ENCODE assay signal across 27 cellular contexts in genomic region chr5:146866263-146866662, GRCh38. TPM values are rescaled to one million over a fixed set of nuclear protein-coding genes. Genes with fewer than 3 reads are reported as not detected.
"Had no signal": no experiment of that assay in that cellular context is flagged by ENCODE, and none has a peak within 500 bp of the region (broad histone marks: within the 10 kb centered on the region; RNA-seq: fewer than 3 reads in every experiment).

No MANE protein-coding gene starts in this region.

- H3K36me3 ChIP-seq: colonic mucosa, esophagus muscularis mucosa, esophagus squamous epithelium, gastrocnemius medialis, gastroesophageal sphincter, heart left ventricle, heart right ventricle had no signal

- H3K4me3 Mint-ChIP-seq: dendritic cell treated with granulocyte-macrophage colony-stimulating factor and Interleukin-4, amounts not matched to agents 40 ng/mL and 50 ng/mL, for 4 days; effector memory CD8-positive, alpha-beta T cell; endodermal cell had no signal

- ATAC-seq: effector memory CD8-positive, alpha-beta T cell; esophagus mucosa; foreskin keratinocyte; gastrocnemius medialis; gastroesophageal sphincter; heart left ventricle; heart right ventricle had no signal

- H3K9me3 ChIP-seq: colonic mucosa, esophagus muscularis mucosa, esophagus squamous epithelium, gastrocnemius medialis, gastroesophageal sphincter, heart left ventricle, heart right ventricle had no signal

- H3K9me3 Mint-ChIP-seq: dendritic cell treated with granulocyte-macrophage colony-stimulating factor and Interleukin-4, amounts not matched to agents 40 ng/mL and 50 ng/mL, for 4 days; effector memory CD8-positive, alpha-beta T cell; endodermal cell had no signal

- H3K27me3 ChIP-seq: colonic mucosa, dorsolateral prefrontal cortex, esophagus muscularis mucosa, esophagus squamous epithelium, foreskin keratinocyte, gastrocnemius medialis, gastroesophageal sphincter, heart left ventricle, heart right ventricle had no signal

- H3K4me1 ChIP-seq: colonic mucosa, esophagus muscularis mucosa, foreskin keratinocyte, gastrocnemius medialis, gastroesophageal sphincter, heart left ventricle, heart right ventricle had no signal

- H3K27me3 Mint-ChIP-seq: dendritic cell treated with granulocyte-macrophage colony-stimulating factor and Interleukin-4, amounts not matched to agents 40 ng/mL and 50 ng/mL, for 4 days; effector memory CD8-positive, alpha-beta T cell had no signal

- DNase-seq: colonic mucosa; cortex of kidney; dermis blood vessel endothelial cell; dorsolateral prefrontal cortex; effector CD4-positive, alpha-beta T cell; effector CD8-positive, alpha-beta T cell; effector memory CD4-positive, alpha-beta T cell; effector memory CD8-positive, alpha-beta T cell; endodermal cell; erythroblast; esophagus squamous epithelium; foreskin fibroblast; foreskin keratinocyte; foreskin melanocyte; gastrocnemius medialis; glutamatergic neuron; head of caudate nucleus; heart left ventricle; heart right ventricle had no signal

- H3K4me1 Mint-ChIP-seq: endodermal cell had no signal

- H3K27ac Mint-ChIP-seq: dendritic cell treated with granulocyte-macrophage colony-stimulating factor and Interleukin-4, amounts not matched to agents 40 ng/mL and 50 ng/mL, for 4 days; endodermal cell had no signal

- H3K27ac ChIP-seq: colonic mucosa, coronary artery, dorsolateral prefrontal cortex, epithelial cell of prostate, esophagus muscularis mucosa, esophagus squamous epithelium, foreskin keratinocyte, gastrocnemius medialis, gastroesophageal sphincter, heart left ventricle, heart right ventricle had no signal

- H3K4me3 ChIP-seq: colonic mucosa, coronary artery, dorsolateral prefrontal cortex, esophagus muscularis mucosa, esophagus squamous epithelium, gastrocnemius medialis, gastroesophageal sphincter, heart left ventricle, heart right ventricle had no signal

RNA-seq across cellular contexts. Expression of gene PPP2R2B, which starts 12.3 kb away (rescaled TPM):
- total RNA-seq: dermis blood vessel endothelial cell, dermis microvascular lymphatic vessel endothelial cell, endothelial cell of umbilical vein had no signal
